In the genomic region with DNA sequence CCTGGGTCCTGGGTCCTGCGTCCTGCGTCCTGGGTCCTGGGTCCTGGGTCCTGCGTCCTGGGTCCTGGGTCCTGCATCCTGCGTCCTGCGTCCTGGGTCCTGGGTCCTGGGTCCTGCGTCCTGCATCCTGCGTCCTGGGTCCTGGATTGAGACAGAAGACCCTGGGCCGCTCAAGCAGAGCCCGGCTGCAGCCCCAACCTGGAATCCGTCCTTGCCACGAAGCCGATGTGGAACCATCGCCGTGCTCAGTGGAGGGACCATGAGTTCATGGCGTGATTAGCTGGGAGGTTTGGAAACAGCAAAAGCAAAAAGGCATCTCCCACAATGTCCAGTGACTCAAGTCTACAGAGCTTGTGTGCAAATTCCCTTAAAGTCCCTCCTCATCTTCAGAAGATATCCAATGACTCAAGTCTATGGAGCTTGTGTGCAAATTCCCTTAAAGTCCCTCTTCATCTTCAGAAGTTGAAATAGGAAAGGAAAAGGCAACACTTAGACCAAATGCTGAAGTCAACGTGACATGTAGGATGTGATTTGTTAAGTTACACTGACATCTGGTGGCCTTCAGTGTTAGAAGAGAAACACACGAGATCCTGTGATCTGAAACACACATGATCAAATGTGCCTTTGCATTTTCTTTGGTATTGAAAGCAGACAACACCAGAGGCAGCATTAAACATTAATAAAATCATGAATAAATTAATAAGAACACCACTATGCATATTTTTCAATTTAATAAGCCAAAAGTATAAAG, we compare ENCODE assay signal across 8 cellular contexts.
DNase-seq lines count a peak whose midpoint lies in the region; ATAC-seq and TF ChIP-seq lines count a peak whose summit lies in the region.

No MANE protein-coding gene starts in this region.

- DNase-seq in Daoy (ENCODE audit: low read depth) (peak; percentile 68), M059J (ENCODE audit: low read depth) (peak; percentile 53), adrenal gland (no peak), lower lobe of right lung (no peak), NCI-H1694 (lab: John Stamatoyannopoulos, UW) (no peak)
- DNase-seq in stimulated activated CD4-positive, alpha-beta T cell treated with anti-CD3 and anti-CD28 coated beads, Interleukin-4, amount 100 ng/mL, for 1 hour: no peak

- no peaks in the 10 kb centered on the region for H3K27me3 Mint-ChIP-seq in activated T-helper 17 cell treated with anti-CD3 and anti-CD28 coated beads, Interleukin-2, amount 50 U/mL, for 72 hours

- H3K4me1 ChIP-seq in adrenal gland (replicated peaks in 1 of 2) (no peaks in the 10 kb centered on the region), lower lobe of right lung (no peaks in the 10 kb centered on the region)

- no peaks in the 10 kb centered on the region for H3K36me3 Mint-ChIP-seq in activated T-helper 17 cell treated with anti-CD3 and anti-CD28 coated beads, Interleukin-2, amount 50 U/mL, for 72 hours (ENCODE audit: low read depth)

- WGBS in adrenal gland, 4 donors: 64 to 72% (median 70%) methylated on average over 11 to 15 of the region's 17 CpGs

- H3K27me3 ChIP-seq in adrenal gland: peaks cover 3% of the 10 kb centered on the region
- H3K27me3 ChIP-seq in lower lobe of right lung (ENCODE audit: low read depth): no peaks in the 10 kb centered on the region

- H3K4me1 Mint-ChIP-seq in activated T-helper 17 cell treated with anti-CD3 and anti-CD28 coated beads, Interleukin-2, amount 50 U/mL, for 72 hours: no peaks in the 10 kb centered on the region

- no peak overlapping the region for H3K27ac ChIP-seq in adrenal gland
- H3K27ac ChIP-seq in lower lobe of right lung: no peak overlapping the region

- no peak overlapping the region for H3K4me3 ChIP-seq in adrenal gland
- no peak overlapping the region for H3K4me3 ChIP-seq in lower lobe of right lung

- H3K9me3 Mint-ChIP-seq in activated T-helper 17 cell treated with anti-CD3 and anti-CD28 coated beads, Interleukin-2, amount 50 U/mL, for 72 hours: no peaks in the 10 kb centered on the region

- H3K27ac Mint-ChIP-seq in activated T-helper 17 cell treated with anti-CD3 and anti-CD28 coated beads, Interleukin-2, amount 50 U/mL, for 72 hours: no peak overlapping the region

- no peak overlapping the region for H3K4me3 Mint-ChIP-seq in activated T-helper 17 cell treated with anti-CD3 and anti-CD28 coated beads, Interleukin-2, amount 50 U/mL, for 72 hours

- peak in 5 of 6 experiments; percentile 20 to 42 (median 25) for TF ChIP-seq CTCF in adrenal gland (IDR thresholded peaks at IDR 0.05)
- TF ChIP-seq CTCF in lower lobe of right lung (IDR thresholded peaks at IDR 0.05): peak; percentile 44

- intact Hi-C loops in adrenal gland (cut with DNase I): no loop called here
- intact Hi-C loops in lower lobe of right lung (cut with DNase I): no loop called here

- H3K9me3 ChIP-seq in adrenal gland (replicated peaks in 1 of 3) (no peaks in the 10 kb centered on the region), lower lobe of right lung (no peaks in the 10 kb centered on the region)

- no peak for ATAC-seq in lower lobe of right lung
- no peak for ATAC-seq in HG02970 (IDR thresholded peaks at IDR 0.05; ENCODE audit: low FRiP score, unreplicated experiment)
- no peak for ATAC-seq in activated T-helper 17 cell treated with anti-CD3 and anti-CD28 coated beads, Interleukin-2, amount 50 U/mL, for 72 hours (replicated peaks)

- H3K36me3 ChIP-seq in adrenal gland (replicated peaks in 1 of 2) (no peaks in the 10 kb centered on the region), lower lobe of right lung (no peaks in the 10 kb centered on the region)

- no peak for TF ChIP-seq POLR2A in adrenal gland (IDR thresholded peaks at IDR 0.05)

Comparison
In these comparisons a context has a peak if more than half of its experiments do, and no peak if none do; other contexts are left out.
1. DNase-seq: peak in Daoy (single experiment) and M059J (single experiment); none in adrenal gland (0 of 7), lower lobe of right lung (single experiment), stimulated activated CD4-positive, alpha-beta T cell treated with anti-CD3 and anti-CD28 coated beads, Interleukin-4, amount 100 ng/mL, for 1 hour (single experiment) and NCI-H1694 (single experiment).